ENCODE assay signal across 23 cellular contexts in genomic region chr1:107966550-107966949, GRCh38. TPM values are rescaled to one million over a fixed set of nuclear protein-coding genes. Genes with fewer than 3 reads are reported as not detected.
DNase-seq lines count a peak whose midpoint lies in the region; ATAC-seq and TF ChIP-seq lines count a peak whose summit lies in the region.
"Had no signal": no experiment of that assay in that cellular context is flagged by ENCODE, and none has a peak within 500 bp of the region (broad histone marks: within the 10 kb centered on the region; RNA-seq: fewer than 3 reads in every experiment).

No MANE protein-coding gene starts in this region.

- no peak for DNase-seq in CD4-positive, alpha-beta memory T cell
- DNase-seq in activated naive CD8-positive, alpha-beta T cell treated with anti-CD3 and anti-CD28 coated beads, Interleukin-2, amount 50 U/mL, for 24 hours: no peak
- DNase-seq in natural killer cell (no peak), hypothalamus (lab: John Stamatoyannopoulos, UW) (no peak), SJCRH30 (no peak), amygdala (lab: John Stamatoyannopoulos, UW) (no peak)
- DNase-seq: activated CD4-positive, alpha-beta T cell treated with anti-CD3 and anti-CD28 coated beads, Interleukin-2, amount 10 ng/mL, durations not matched to agents 24 days and 14 days; activated T-cell treated with anti-CD3 and anti-CD28 coated beads, Interleukin-2, amount 50 U/mL, for 1 hour; AML-193; amniotic stem cell; central memory CD4-positive, alpha-beta T cell; effector CD8-positive, alpha-beta T cell; GF-D8; H7; Karpas-422; NCI-H1048; NCI-H2029; pancreas; right lobe of liver; SK-N-SH had no signal

- H3K4me1 Mint-ChIP-seq in CD4-positive, alpha-beta memory T cell: peaks cover 12 to 31% (median 24%) of the 10 kb centered on the region in 4 donors
- peaks cover 28% of the 10 kb centered on the region for H3K4me1 Mint-ChIP-seq in activated naive CD8-positive, alpha-beta T cell treated with anti-CD3 and anti-CD28 coated beads, Interleukin-2, amount 50 U/mL, for 24 hours
- peaks cover 31 to 33% of the 10 kb centered on the region in 2 donors for H3K4me1 Mint-ChIP-seq in natural killer cell

- no peak overlapping the region for H3K27ac ChIP-seq in BLaER1 treated with 17β-estradiol and CSF1 and Interleukin-3, amounts not matched to agents 10 nM and 100 nM
- H3K27ac ChIP-seq in CD4-positive, alpha-beta memory T cell (ENCODE audit: low read depth, low read length): no peak overlapping the region
- no peak overlapping the region for H3K27ac ChIP-seq in SJCRH30
- H3K27ac ChIP-seq: pancreas, right lobe of liver had no signal

- no peak for TF ChIP-seq CTCF in natural killer cell (IDR thresholded peaks at IDR 0.05)

- no peak overlapping the region for H3K9ac ChIP-seq in BLaER1 treated with 17β-estradiol and CSF1 and Interleukin-3, amounts not matched to agents 10 nM and 100 nM
- H3K9ac ChIP-seq: SK-N-SH had no signal

- CTCF ChIA-PET in CD4-positive, alpha-beta memory T cell (lab: Charles Lee; ENCODE audit: partially characterized antibody): no interaction called here

- peaks cover 3 to 6% of the 10 kb centered on the region in 2 donors for H3K27me3 Mint-ChIP-seq in CD4-positive, alpha-beta memory T cell
- H3K27me3 Mint-ChIP-seq in activated naive CD8-positive, alpha-beta T cell treated with anti-CD3 and anti-CD28 coated beads, Interleukin-2, amount 50 U/mL, for 24 hours: no peaks in the 10 kb centered on the region
- no peaks in the 10 kb centered on the region for H3K27me3 Mint-ChIP-seq in natural killer cell (ENCODE audit: low read depth in 2 of 2)
- H3K27me3 Mint-ChIP-seq: stimulated activated memory B cell treated with anti-CD40 and anti-IgM and Interleukin-4, amounts not matched to agents 10 μg/mL and 1 μg/mL and 100 μg/mL, for 72 hours had no signal

- H3K27ac Mint-ChIP-seq in CD4-positive, alpha-beta memory T cell: no peak overlapping the region
- no peak overlapping the region for H3K27ac Mint-ChIP-seq in activated naive CD8-positive, alpha-beta T cell treated with anti-CD3 and anti-CD28 coated beads, Interleukin-2, amount 50 U/mL, for 24 hours
- peak overlapping the region in 1 of 2 donors; percentile 45 for H3K27ac Mint-ChIP-seq in natural killer cell
- H3K27ac Mint-ChIP-seq: activated CD4-positive, alpha-beta T cell treated with anti-CD3 and anti-CD28 coated beads, Interleukin-2, amount 10 ng/mL, durations not matched to agents 24 days and 14 days had no signal

- no peaks in the 10 kb centered on the region for H3K36me3 ChIP-seq in BLaER1 treated with 17β-estradiol and CSF1 and Interleukin-3, amounts not matched to agents 10 nM and 100 nM
- no peaks in the 10 kb centered on the region for H3K36me3 ChIP-seq in CD4-positive, alpha-beta memory T cell (ENCODE audit: insufficient read depth, low read length)
- H3K36me3 ChIP-seq in SJCRH30: no peaks in the 10 kb centered on the region
- H3K36me3 ChIP-seq: pancreas, right lobe of liver had no signal

- POLR2A ChIA-PET in CD4-positive, alpha-beta memory T cell (lab: Charles Lee; ENCODE audit: partially characterized antibody): no interaction called here

- H3K4me3 ChIP-seq in BLaER1 treated with 17β-estradiol and CSF1 and Interleukin-3, amounts not matched to agents 10 nM and 100 nM: no peak overlapping the region
- H3K4me3 ChIP-seq in CD4-positive, alpha-beta memory T cell (ENCODE audit: low read length in 2 of 2): no peak overlapping the region
- H3K4me3 ChIP-seq in SJCRH30: no peak overlapping the region

- H3K4me1 ChIP-seq in BLaER1 treated with 17β-estradiol and CSF1 and Interleukin-3, amounts not matched to agents 10 nM and 100 nM: peaks cover 19 to 38% (median 30%) of the 10 kb centered on the region in 10 experiments
- H3K4me1 ChIP-seq in CD4-positive, alpha-beta memory T cell (ENCODE audit: insufficient read depth, low read length): peaks cover 21% of the 10 kb centered on the region
- peaks cover 11% of the 10 kb centered on the region; the same call in 1 of the 2 replicates for H3K4me1 ChIP-seq in SJCRH30
- H3K4me1 ChIP-seq: pancreas had no signal

- peak overlapping the region in 7 of 8 donors; percentile 6 to 89 (median 60) for H3K4me3 Mint-ChIP-seq in CD4-positive, alpha-beta memory T cell
- H3K4me3 Mint-ChIP-seq in activated naive CD8-positive, alpha-beta T cell treated with anti-CD3 and anti-CD28 coated beads, Interleukin-2, amount 50 U/mL, for 24 hours: peak overlapping the region; percentile 19
- H3K4me3 Mint-ChIP-seq in natural killer cell: peak overlapping the region; percentile 94

- intact Hi-C loops in CD4-positive, alpha-beta memory T cell (cut with micrococcal nuclease): loop anchor here (10.0 kb wide), 2 partner anchors 72 to 108 kb away; no protein-coding TSS in a partner anchor
- intact Hi-C loops in natural killer cell (cut with micrococcal nuclease): no loop called here

- H3K36me3 Mint-ChIP-seq in CD4-positive, alpha-beta memory T cell: peaks cover 0 to 12% of the 10 kb centered on the region in 2 donors
- no peaks in the 10 kb centered on the region for H3K36me3 Mint-ChIP-seq in activated naive CD8-positive, alpha-beta T cell treated with anti-CD3 and anti-CD28 coated beads, Interleukin-2, amount 50 U/mL, for 24 hours (ENCODE audit: low read depth)
- no peaks in the 10 kb centered on the region for H3K36me3 Mint-ChIP-seq in natural killer cell
- H3K36me3 Mint-ChIP-seq: stimulated activated memory B cell treated with anti-CD40 and anti-IgM and Interleukin-4, amounts not matched to agents 10 μg/mL and 1 μg/mL and 100 μg/mL, for 72 hours had no signal

- H3K9me3 ChIP-seq in BLaER1 treated with 17β-estradiol and CSF1 and Interleukin-3, amounts not matched to agents 10 nM and 100 nM (replicated peaks in 1 of 11): no peaks in the 10 kb centered on the region
- H3K9me3 ChIP-seq in CD4-positive, alpha-beta memory T cell (ENCODE audit: control insufficient read depth in 1 of 2, low read length in 2 of 2): no peaks in the 10 kb centered on the region
- no peaks in the 10 kb centered on the region for H3K9me3 ChIP-seq in SJCRH30 (replicated peaks)
- H3K9me3 ChIP-seq: pancreas, right lobe of liver, SK-N-SH had no signal

- H4K20me1 ChIP-seq in BLaER1 treated with 17β-estradiol and CSF1 and Interleukin-3, amounts not matched to agents 10 nM and 100 nM: no peaks in the 10 kb centered on the region

- H3K4me2 ChIP-seq in BLaER1 treated with 17β-estradiol and CSF1 and Interleukin-3, amounts not matched to agents 10 nM and 100 nM: peak overlapping the region in 9 of 11 experiments; percentile 79 to 98 (median 90); a peak in 15 of 22 replicates

- ATAC-seq in activated naive CD8-positive, alpha-beta T cell treated with anti-CD3 and anti-CD28 coated beads, Interleukin-2, amount 50 U/mL, for 24 hours: no peak
- no peak for ATAC-seq in natural killer cell
- ATAC-seq: GM12878; pancreas; stimulated activated memory B cell treated with anti-CD40 and anti-IgM and Interleukin-4, amounts not matched to agents 10 μg/mL and 1 μg/mL and 100 μg/mL, for 72 hours had no signal

- H3K27me3 ChIP-seq in BLaER1 treated with 17β-estradiol and CSF1 and Interleukin-3, amounts not matched to agents 10 nM and 100 nM: no peaks in the 10 kb centered on the region
- H3K27me3 ChIP-seq in CD4-positive, alpha-beta memory T cell (ENCODE audit: insufficient read depth, low read length): no peaks in the 10 kb centered on the region
- no peaks in the 10 kb centered on the region for H3K27me3 ChIP-seq in SJCRH30
- H3K27me3 ChIP-seq: pancreas, right lobe of liver had no signal

- no peaks in the 10 kb centered on the region for H3K9me3 Mint-ChIP-seq in CD4-positive, alpha-beta memory T cell
- H3K9me3 Mint-ChIP-seq in activated naive CD8-positive, alpha-beta T cell treated with anti-CD3 and anti-CD28 coated beads, Interleukin-2, amount 50 U/mL, for 24 hours: no peaks in the 10 kb centered on the region
- no peaks in the 10 kb centered on the region for H3K9me3 Mint-ChIP-seq in natural killer cell
- H3K9me3 Mint-ChIP-seq: activated CD4-positive, alpha-beta T cell treated with anti-CD3 and anti-CD28 coated beads, Interleukin-2, amount 10 ng/mL, durations not matched to agents 24 days and 14 days; stimulated activated memory B cell treated with anti-CD40 and anti-IgM and Interleukin-4, amounts not matched to agents 10 μg/mL and 1 μg/mL and 100 μg/mL, for 72 hours had no signal

RNA-seq across cellular contexts. Expression of gene VAV3, which starts 1.6 kb away (rescaled TPM):
- 1 to 10 TPM; 1.6 to 2.9 TPM for total RNA-seq in CD4-positive, alpha-beta memory T cell
- 1 to 10 TPM in 1 of 2 donors, under 1 TPM in 1; 0.43 to 2.0 TPM for polyA plus RNA-seq in CD4-positive, alpha-beta memory T cell
- 100 to 1,000 TPM in 1 of 3 donors, 10 to 100 TPM in 2; 95.8 to 101 (median 96.6) TPM for total RNA-seq in natural killer cell
- total RNA-seq in SJCRH30 (2014; rRNA removed; shearing (Covaris generic)): 26.7 and 35.5 TPM in 2 replicates
- polyA plus RNA-seq: SK-N-SH had no signal

Comparison
In these comparisons a context has a peak if more than half of its experiments do, and no peak if none do; other contexts are left out.
1. H3K4me3 Mint-ChIP-seq: peak in every context shown above with its lines; median percentile 94 in natural killer cell; 60 in CD4-positive, alpha-beta memory T cell; 19 in activated naive CD8-positive, alpha-beta T cell treated with anti-CD3 and anti-CD28 coated beads, Interleukin-2, amount 50 U/mL, for 24 hours.